ENCODE assay signal across 24 cellular contexts in the genomic region with DNA sequence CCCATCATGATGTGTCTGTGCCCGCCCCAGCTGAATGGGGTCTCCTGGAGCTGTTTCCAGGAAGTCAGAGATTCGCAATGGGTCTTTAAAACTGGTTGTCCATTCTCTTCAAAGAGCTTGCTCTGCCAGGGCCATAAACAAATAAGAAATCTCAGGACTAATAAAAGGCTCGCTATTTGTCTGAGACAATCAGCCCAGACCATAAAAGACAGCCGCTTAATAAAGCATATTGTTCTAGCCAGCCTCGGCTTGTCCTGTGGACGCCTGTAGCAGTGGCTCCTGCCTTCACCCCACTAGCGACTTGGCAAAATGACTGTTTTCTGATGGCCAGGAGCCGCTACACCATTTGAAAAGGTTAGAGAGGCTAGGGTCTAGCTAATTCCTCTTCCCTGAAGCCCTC. TPM values are rescaled to one million over a fixed set of nuclear protein-coding genes. Genes with fewer than 3 reads are reported as not detected.
A peak's percentile ranks its signal among the peaks of the same experiment; 100 is the strongest.
DNase-seq lines count a peak whose midpoint lies in the region; ATAC-seq and TF ChIP-seq lines count a peak whose summit lies in the region.
"Had no signal": no experiment of that assay in that cellular context is flagged by ENCODE, and none has a peak within 500 bp of the region (broad histone marks: within the 10 kb centered on the region; RNA-seq: fewer than 3 reads in every experiment).

No MANE protein-coding gene starts in this region.

- H3K27ac ChIP-seq in KMS-11 (peak overlapping the region; percentile 62; the same call in 1 of the 2 replicates), iPS-20b (ENCODE audit: low read length) (no peak overlapping the region), uterus (peak overlapping the region; percentile 34 to 55), smooth muscle cell (ENCODE audit: low read depth) (no peak overlapping the region)

- no peaks in the 10 kb centered on the region for H3K36me3 Mint-ChIP-seq in stimulated activated memory B cell treated with anti-CD40 and anti-IgM and Interleukin-4, amounts not matched to agents 10 μg/mL and 1 μg/mL and 100 μg/mL, for 72 hours

- H3K4me2 ChIP-seq in KMS-11: peak overlapping the region; percentile 85; the same call in 1 of the 2 replicates
- no peak overlapping the region for H3K4me2 ChIP-seq in smooth muscle cell
- H3K4me2 ChIP-seq: SK-N-SH had no signal

- no peak overlapping the region for H3K4me3 Mint-ChIP-seq in stimulated activated memory B cell treated with anti-CD40 and anti-IgM and Interleukin-4, amounts not matched to agents 10 μg/mL and 1 μg/mL and 100 μg/mL, for 72 hours
- H3K4me3 Mint-ChIP-seq: CD4-positive, CD25-positive, alpha-beta regulatory T cell had no signal

- peaks cover under 1% of the 10 kb centered on the region for H3F3A ChIP-seq in smooth muscle cell (ENCODE audit: low read depth)

- H3K27ac Mint-ChIP-seq in stimulated activated memory B cell treated with anti-CD40 and anti-IgM and Interleukin-4, amounts not matched to agents 10 μg/mL and 1 μg/mL and 100 μg/mL, for 72 hours: no peak overlapping the region

- DNase-seq in DMS153 (lab: John Stamatoyannopoulos, UW) (peak; percentile 38), DMS153 treated with DMSO at 0.1 percent for 48 hours (lab: John Stamatoyannopoulos, UW; ENCODE audit: unreplicated experiment) (no peak), uterus (no peak), smooth muscle cell (lab: John Stamatoyannopoulos, UW; ENCODE audit: unreplicated experiment) (no peak), NCI-H526 (lab: John Stamatoyannopoulos, UW) (no peak)
- DNase-seq: 8988T; CD4-positive, CD25-positive, alpha-beta regulatory T cell; COR-L47; DND-41; H9; IMR-90; NCI-H1092 treated with DMSO at 0.1 percent for 48 hours; NCI-H1436; NCI-H187; NCI-H2081 treated with DMSO at 0.1 percent for 48 hours; NCI-H2171; NCI-H226; NCI-H510A; NCI-H774; SK-N-SH; SW 1271 had no signal

- H3K27me3 ChIP-seq in KMS-11 (ENCODE audit: insufficient read depth, low read depth) (no peaks in the 10 kb centered on the region), iPS-20b (ENCODE audit: insufficient read depth, low read length) (no peaks in the 10 kb centered on the region), uterus (no peaks in the 10 kb centered on the region), smooth muscle cell (ENCODE audit: low read depth) (no peaks in the 10 kb centered on the region)

- intact Hi-C loops in uterus (cut with DNase I; ENCODE audit: low total_unique reads): no loop called here

- H3K36me3 ChIP-seq in KMS-11 (ENCODE audit: insufficient read depth) (no peaks in the 10 kb centered on the region), iPS-20b (ENCODE audit: insufficient read depth, low read depth, low read length) (no peaks in the 10 kb centered on the region), uterus (no peaks in the 10 kb centered on the region), smooth muscle cell (ENCODE audit: low read depth) (no peaks in the 10 kb centered on the region)

- peaks cover 32% of the 10 kb centered on the region for H3K4me1 Mint-ChIP-seq in stimulated activated memory B cell treated with anti-CD40 and anti-IgM and Interleukin-4, amounts not matched to agents 10 μg/mL and 1 μg/mL and 100 μg/mL, for 72 hours

- H3K4me1 ChIP-seq in KMS-11 (ENCODE audit: low read depth, poor library complexity, severe bottlenecking) (peaks cover 79% of the 10 kb centered on the region), iPS-20b (ENCODE audit: insufficient read depth, low read length) (peaks cover 17% of the 10 kb centered on the region), uterus (peaks cover 0 to 8% of the 10 kb centered on the region in 2 donors), smooth muscle cell (ENCODE audit: low read depth) (no peaks in the 10 kb centered on the region)

- 83% methylated on average over 8 of the region's 8 CpGs for WGBS in smooth muscle cell (ENCODE audit: low lambda C conversion rate)

- TF ChIP-seq CTCF in KMS-11 (conservative IDR thresholded peaks at IDR 0.05; ENCODE audit: low read depth, low read length) (no peak), uterus (IDR thresholded peaks at IDR 0.05) (no peak), smooth muscle cell (IDR thresholded peaks at IDR 0.05; ENCODE audit: borderline replicate concordance, insufficient read depth, poor library complexity, severe bottlenecking) (no peak)

- H4K20me1 ChIP-seq in KMS-11 (ENCODE audit: insufficient read depth) (no peaks in the 10 kb centered on the region), smooth muscle cell (ENCODE audit: low read depth) (no peaks in the 10 kb centered on the region)

- no peak for TF ChIP-seq POLR2A in uterus (IDR thresholded peaks at IDR 0.05)

- peak overlapping the region; percentile 13; the same call in 1 of the 2 replicates for H3K9ac ChIP-seq in KMS-11
- 0 out of 2 replicates have a peak overlapping the region, but pooled peaks have one; percentile 1 for H3K9ac ChIP-seq in iPS-20b (ENCODE audit: low read depth, low read length)
- no peak overlapping the region for H3K9ac ChIP-seq in smooth muscle cell (ENCODE audit: low read depth)
- H3K9ac ChIP-seq: SK-N-SH had no signal

- H3K9me3 Mint-ChIP-seq in stimulated activated memory B cell treated with anti-CD40 and anti-IgM and Interleukin-4, amounts not matched to agents 10 μg/mL and 1 μg/mL and 100 μg/mL, for 72 hours: no peaks in the 10 kb centered on the region
- H3K9me3 Mint-ChIP-seq: CD4-positive, CD25-positive, alpha-beta regulatory T cell; H9 had no signal

- H2AFZ ChIP-seq in KMS-11 (ENCODE audit: low read depth) (no peak overlapping the region), smooth muscle cell (ENCODE audit: low read depth) (no peak overlapping the region)

- no peak for ATAC-seq in stimulated activated memory B cell treated with anti-CD40 and anti-IgM and Interleukin-4, amounts not matched to agents 10 μg/mL and 1 μg/mL and 100 μg/mL, for 72 hours

- H3K79me2 ChIP-seq in KMS-11 (ENCODE audit: insufficient read depth, low read depth): no peaks in the 10 kb centered on the region
- H3K79me2 ChIP-seq in smooth muscle cell (ENCODE audit: low read depth): no peaks in the 10 kb centered on the region

- H3K27me3 Mint-ChIP-seq in stimulated activated memory B cell treated with anti-CD40 and anti-IgM and Interleukin-4, amounts not matched to agents 10 μg/mL and 1 μg/mL and 100 μg/mL, for 72 hours: peaks cover 15% of the 10 kb centered on the region

- H3K4me3 ChIP-seq in KMS-11 (IDR thresholded peaks at IDR 0.05; ENCODE audit: insufficient read depth, low read depth, low read length): no peak overlapping the region
- no peak overlapping the region for H3K4me3 ChIP-seq in iPS-20b (ENCODE audit: low read length)
- no peak overlapping the region for H3K4me3 ChIP-seq in uterus
- H3K4me3 ChIP-seq in smooth muscle cell: no peak overlapping the region

- H3K9me3 ChIP-seq in iPS-20b (ENCODE audit: insufficient read depth, low read depth, low read length) (no peaks in the 10 kb centered on the region), uterus (no peaks in the 10 kb centered on the region), smooth muscle cell (replicated peaks; ENCODE audit: low read depth) (no peaks in the 10 kb centered on the region)
- H3K9me3 ChIP-seq: SK-N-SH had no signal

RNA-seq across cellular contexts. Expression of a gene that starts 20.6 kb away (rescaled TPM):
- 10 to 100 TPM in 2 of 4 donors, 1 to 10 TPM in 2; 9.0 to 94.0 (median 18.0) TPM for total RNA-seq in uterus
- 26.6 and 32.6 TPM in 2 replicates for total RNA-seq in smooth muscle cell
- polyA plus RNA-seq in smooth muscle cell: 48.9 and 62.9 TPM in 2 replicates

RNA-seq across cellular contexts. Expression of a gene that starts 40.4 kb away (rescaled TPM):
- total RNA-seq in uterus: 100 to 1,000 TPM in 1 of 4 donors, 10 to 100 TPM in 3; 51.5 to 106 (median 63.7) TPM
- total RNA-seq in smooth muscle cell: 39.9 and 47.2 TPM in 2 replicates
- 63.9 and 71.2 TPM in 2 replicates for polyA plus RNA-seq in smooth muscle cell

Comparison
In these comparisons a context has a peak if more than half of its experiments do, and no peak if none do; other contexts are left out.
1. H3K27ac ChIP-seq: peak in KMS-11 (single experiment) and uterus (2 of 2); none in iPS-20b (single experiment) and smooth muscle cell (single experiment).